Comparison of ENCODE assay signal across 2 cellular contexts in the genomic region with DNA sequence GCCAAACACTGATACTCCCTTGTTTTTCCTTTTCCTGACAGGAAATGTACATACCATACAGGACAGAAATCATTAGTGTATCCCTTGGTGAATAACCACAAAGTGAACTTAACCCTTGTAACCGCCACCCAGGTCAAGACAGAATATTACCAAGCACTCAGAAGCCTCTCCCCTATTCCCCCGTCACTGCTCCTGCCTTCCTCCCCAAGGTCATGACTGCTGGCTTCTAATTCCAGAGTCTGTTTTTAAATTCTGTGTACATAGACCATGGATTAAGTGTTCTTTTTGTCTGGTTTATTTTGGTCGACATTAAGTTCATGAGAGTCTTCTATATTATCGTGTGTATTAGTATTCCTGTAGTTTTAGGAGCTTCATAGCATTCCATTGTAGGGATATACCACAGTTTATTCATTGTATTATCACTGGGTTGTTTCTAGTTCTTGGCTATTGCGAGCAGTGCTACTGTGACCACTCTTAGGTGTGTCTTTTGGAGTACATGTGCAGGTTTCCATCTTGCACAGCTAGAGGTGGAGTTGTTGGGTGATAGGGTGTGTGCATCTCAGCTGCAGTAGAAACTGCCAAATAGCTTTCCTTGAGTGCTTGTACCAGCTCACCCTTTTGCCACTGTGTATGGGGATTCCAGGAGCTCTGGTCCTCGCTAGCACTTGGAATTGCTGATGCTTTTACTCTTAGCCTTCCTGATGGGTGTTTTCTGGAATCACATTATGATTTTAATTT.
TF ChIP-seq lines count a peak whose summit lies in the region.

No MANE protein-coding gene starts in this region.

TF ChIP-seq in SK-N-SH, 30 proteins besides CTCF, POLR2A, EP300 and RAD21 (continued from another document):
- TF ChIP-seq, protein P1, sequence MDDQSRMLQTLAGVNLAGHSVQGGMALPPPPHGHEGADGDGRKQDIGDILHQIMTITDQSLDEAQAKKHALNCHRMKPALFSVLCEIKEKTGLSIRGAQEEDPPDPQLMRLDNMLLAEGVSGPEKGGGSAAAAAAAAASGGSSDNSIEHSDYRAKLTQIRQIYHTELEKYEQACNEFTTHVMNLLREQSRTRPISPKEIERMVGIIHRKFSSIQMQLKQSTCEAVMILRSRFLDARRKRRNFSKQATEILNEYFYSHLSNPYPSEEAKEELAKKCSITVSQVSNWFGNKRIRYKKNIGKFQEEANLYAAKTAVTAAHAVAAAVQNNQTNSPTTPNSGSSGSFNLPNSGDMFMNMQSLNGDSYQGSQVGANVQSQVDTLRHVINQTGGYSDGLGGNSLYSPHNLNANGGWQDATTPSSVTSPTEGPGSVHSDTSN (IDR thresholded peaks at IDR 0.05): no peak
- TF ChIP-seq MEF2A (IDR thresholded peaks at IDR 0.05; ENCODE audit: borderline replicate concordance, low read depth) (no peak), MXI1 (IDR thresholded peaks at IDR 0.05; ENCODE audit: low read depth, low read length) (no peak), NRF1 (IDR thresholded peaks at IDR 0.05; ENCODE audit: low read depth, low read length) (no peak), SIN3A (IDR thresholded peaks at IDR 0.05; ENCODE audit: borderline replicate concordance, low read depth, low read length) (no peak), ELF1 (IDR thresholded peaks at IDR 0.05) (no peak)
- TF ChIP-seq, protein P2, sequence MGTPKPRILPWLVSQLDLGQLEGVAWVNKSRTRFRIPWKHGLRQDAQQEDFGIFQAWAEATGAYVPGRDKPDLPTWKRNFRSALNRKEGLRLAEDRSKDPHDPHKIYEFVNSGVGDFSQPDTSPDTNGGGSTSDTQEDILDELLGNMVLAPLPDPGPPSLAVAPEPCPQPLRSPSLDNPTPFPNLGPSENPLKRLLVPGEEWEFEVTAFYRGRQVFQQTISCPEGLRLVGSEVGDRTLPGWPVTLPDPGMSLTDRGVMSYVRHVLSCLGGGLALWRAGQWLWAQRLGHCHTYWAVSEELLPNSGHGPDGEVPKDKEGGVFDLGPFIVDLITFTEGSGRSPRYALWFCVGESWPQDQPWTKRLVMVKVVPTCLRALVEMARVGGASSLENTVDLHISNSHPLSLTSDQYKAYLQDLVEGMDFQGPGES (IDR thresholded peaks at IDR 0.05; ENCODE audit: low read depth, low read length): no peak

TF ChIP-seq in SK-N-SH treated with all-trans-retinoic acid at 6 μM for 48 hours, 23 proteins besides CTCF, POLR2A, EP300 and RAD21 (continued from another document):
- TF ChIP-seq TCF4 (CRISPR knock-in tag; IDR thresholded peaks at IDR 0.05; ENCODE audit: borderline replicate concordance): no peak
- TF ChIP-seq PPARA (CRISPR knock-in tag; IDR thresholded peaks at IDR 0.05; ENCODE audit: borderline replicate concordance): no peak
- TF ChIP-seq OSR1 (CRISPR knock-in tag; IDR thresholded peaks at IDR 0.05): no peak
- no peak for TF ChIP-seq SNAI2 (CRISPR knock-in tag; IDR thresholded peaks at IDR 0.05)
- TF ChIP-seq ZNF8 (CRISPR knock-in tag; IDR thresholded peaks at IDR 0.05): no peak
- TF ChIP-seq, protein P3, sequence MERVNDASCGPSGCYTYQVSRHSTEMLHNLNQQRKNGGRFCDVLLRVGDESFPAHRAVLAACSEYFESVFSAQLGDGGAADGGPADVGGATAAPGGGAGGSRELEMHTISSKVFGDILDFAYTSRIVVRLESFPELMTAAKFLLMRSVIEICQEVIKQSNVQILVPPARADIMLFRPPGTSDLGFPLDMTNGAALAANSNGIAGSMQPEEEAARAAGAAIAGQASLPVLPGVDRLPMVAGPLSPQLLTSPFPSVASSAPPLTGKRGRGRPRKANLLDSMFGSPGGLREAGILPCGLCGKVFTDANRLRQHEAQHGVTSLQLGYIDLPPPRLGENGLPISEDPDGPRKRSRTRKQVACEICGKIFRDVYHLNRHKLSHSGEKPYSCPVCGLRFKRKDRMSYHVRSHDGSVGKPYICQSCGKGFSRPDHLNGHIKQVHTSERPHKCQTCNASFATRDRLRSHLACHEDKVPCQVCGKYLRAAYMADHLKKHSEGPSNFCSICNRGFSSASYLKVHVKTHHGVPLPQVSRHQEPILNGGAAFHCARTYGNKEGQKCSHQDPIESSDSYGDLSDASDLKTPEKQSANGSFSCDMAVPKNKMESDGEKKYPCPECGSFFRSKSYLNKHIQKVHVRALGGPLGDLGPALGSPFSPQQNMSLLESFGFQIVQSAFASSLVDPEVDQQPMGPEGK (CRISPR knock-in tag; IDR thresholded peaks at IDR 0.05; ENCODE audit: borderline replicate concordance): no peak
- TF ChIP-seq, protein P4, sequence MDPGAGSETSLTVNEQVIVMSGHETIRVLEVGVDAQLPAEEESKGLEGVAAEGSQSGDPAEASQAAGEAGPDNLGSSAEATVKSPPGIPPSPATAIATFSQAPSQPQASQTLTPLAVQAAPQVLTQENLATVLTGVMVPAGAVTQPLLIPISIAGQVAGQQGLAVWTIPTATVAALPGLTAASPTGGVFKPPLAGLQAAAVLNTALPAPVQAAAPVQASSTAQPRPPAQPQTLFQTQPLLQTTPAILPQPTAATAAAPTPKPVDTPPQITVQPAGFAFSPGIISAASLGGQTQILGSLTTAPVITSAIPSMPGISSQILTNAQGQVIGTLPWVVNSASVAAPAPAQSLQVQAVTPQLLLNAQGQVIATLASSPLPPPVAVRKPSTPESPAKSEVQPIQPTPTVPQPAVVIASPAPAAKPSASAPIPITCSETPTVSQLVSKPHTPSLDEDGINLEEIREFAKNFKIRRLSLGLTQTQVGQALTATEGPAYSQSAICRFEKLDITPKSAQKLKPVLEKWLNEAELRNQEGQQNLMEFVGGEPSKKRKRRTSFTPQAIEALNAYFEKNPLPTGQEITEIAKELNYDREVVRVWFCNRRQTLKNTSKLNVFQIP (CRISPR knock-in tag; IDR thresholded peaks at IDR 0.05; ENCODE audit: borderline replicate concordance, low read depth): no peak
- TF ChIP-seq, protein P5, sequence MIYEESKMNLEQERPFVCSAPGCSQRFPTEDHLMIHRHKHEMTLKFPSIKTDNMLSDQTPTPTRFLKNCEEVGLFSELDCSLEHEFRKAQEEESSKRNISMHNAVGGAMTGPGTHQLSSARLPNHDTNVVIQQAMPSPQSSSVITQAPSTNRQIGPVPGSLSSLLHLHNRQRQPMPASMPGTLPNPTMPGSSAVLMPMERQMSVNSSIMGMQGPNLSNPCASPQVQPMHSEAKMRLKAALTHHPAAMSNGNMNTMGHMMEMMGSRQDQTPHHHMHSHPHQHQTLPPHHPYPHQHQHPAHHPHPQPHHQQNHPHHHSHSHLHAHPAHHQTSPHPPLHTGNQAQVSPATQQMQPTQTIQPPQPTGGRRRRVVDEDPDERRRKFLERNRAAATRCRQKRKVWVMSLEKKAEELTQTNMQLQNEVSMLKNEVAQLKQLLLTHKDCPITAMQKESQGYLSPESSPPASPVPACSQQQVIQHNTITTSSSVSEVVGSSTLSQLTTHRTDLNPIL (CRISPR knock-in tag; IDR thresholded peaks at IDR 0.05; ENCODE audit: low read depth): no peak
- TF ChIP-seq CSDC2 (CRISPR knock-in tag; IDR thresholded peaks at IDR 0.05): no peak
- no peak for TF ChIP-seq BACH2 (CRISPR knock-in tag; IDR thresholded peaks at IDR 0.05; ENCODE audit: borderline replicate concordance)
